ENCODE assay signal across 8 cellular contexts in the genomic region with DNA sequence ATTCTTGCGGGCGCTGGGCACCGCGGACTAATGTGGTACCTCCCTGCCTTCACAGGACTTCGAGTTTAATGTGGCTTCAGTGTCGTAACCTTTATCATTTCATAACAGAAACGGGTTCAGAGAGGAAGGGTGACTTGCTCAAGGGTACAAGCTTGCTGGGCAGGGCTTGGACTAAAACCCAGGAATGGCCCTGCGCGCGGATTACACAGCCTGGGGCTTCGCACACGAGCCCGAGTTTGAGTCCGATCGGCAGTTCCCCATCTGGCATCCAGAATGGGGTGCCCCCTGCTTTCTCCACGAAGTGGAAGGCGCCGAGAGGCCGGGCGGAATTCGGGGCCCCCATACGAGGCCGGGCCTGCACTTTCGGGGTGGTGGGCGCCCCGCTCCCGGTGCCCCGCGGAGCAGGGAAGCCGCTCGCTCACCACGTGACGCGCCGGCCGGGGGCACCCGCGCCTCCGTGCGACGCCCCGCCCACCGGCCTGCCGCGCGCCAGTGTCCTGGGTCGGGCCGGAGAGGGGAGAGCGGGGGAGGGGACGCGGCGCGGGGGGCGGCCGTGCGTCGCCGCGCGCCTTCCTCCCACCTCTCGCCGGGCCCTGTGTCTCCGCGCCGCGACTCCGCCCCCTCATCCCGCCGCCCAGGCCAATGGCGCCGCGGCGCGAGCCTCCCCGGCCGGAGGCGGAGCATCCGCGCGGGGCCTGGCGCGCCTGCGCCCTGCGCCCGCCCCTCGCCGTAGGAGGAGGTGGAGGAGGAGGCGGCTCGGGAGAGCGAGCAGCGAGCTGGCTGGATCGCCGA. TPM values are rescaled to one million over a fixed set of nuclear protein-coding genes. Genes with fewer than 3 reads are reported as not detected.
DNase-seq lines count a peak whose midpoint lies in the region; TF ChIP-seq lines count a peak whose summit lies in the region.

A gene with protein sequence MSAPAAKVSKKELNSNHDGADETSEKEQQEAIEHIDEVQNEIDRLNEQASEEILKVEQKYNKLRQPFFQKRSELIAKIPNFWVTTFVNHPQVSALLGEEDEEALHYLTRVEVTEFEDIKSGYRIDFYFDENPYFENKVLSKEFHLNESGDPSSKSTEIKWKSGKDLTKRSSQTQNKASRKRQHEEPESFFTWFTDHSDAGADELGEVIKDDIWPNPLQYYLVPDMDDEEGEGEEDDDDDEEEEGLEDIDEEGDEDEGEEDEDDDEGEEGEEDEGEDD (plus strand): TSS at position 722 of the 792 bp plus-strand sequence. CDS start 361 bp downstream, outside the sequence.

- H3K9me2 ChIP-seq in neural cell (ENCODE audit: insufficient read depth, low read length) = no peaks in the 10 kb centered on the region

- peaks cover 32 to 67% (median 57%) of the 10 kb centered on the region in 4 donors for H3K4me1 ChIP-seq in stomach

- no peaks in the 10 kb centered on the region for H3K27me3 ChIP-seq in H7 (ENCODE audit: control insufficient read depth, insufficient read depth, low read length)
- no peaks in the 10 kb centered on the region for H3K27me3 ChIP-seq in MG63
- H3K27me3 ChIP-seq in neural cell (ENCODE audit: insufficient read depth, low read depth, low read length) = no peaks in the 10 kb centered on the region
- no peaks in the 10 kb centered on the region for H3K27me3 ChIP-seq in stomach

- H2AFZ ChIP-seq in neural cell (ENCODE audit: low read depth, low read length) = peak within 1 kb of the TSS; percentile 56

- DNase-seq in Daoy (ENCODE audit: low read depth) (peak; percentile 99), H7 (peak; percentile 100), MG63 (peak; percentile 94), SIG-M5 (lab: John Stamatoyannopoulos, UW) (peak; percentile 28), activated gamma-delta T cell (lab: John Stamatoyannopoulos, UW) (peak; percentile 93), fibroblast of the conjunctiva (ENCODE audit: low read depth) (peak; percentile 86), stomach (peak; percentile 96)

- no peak for TF ChIP-seq CTCF in neural cell (IDR thresholded peaks at IDR 0.05; ENCODE audit: poor library complexity, severe bottlenecking)
- TF ChIP-seq CTCF in stomach (IDR thresholded peaks at IDR 0.05) = no peak

- no peaks in the 10 kb centered on the region for H3F3A ChIP-seq in neural cell (ENCODE audit: insufficient read depth, low read length, poor library complexity, severe bottlenecking)

- 1 to 3% (median 1%) methylated on average over 32 to 93 of the region's 93 CpGs for WGBS in stomach, 5 donors

- peaks cover 35% of the 10 kb centered on the region for H3K79me2 ChIP-seq in neural cell (replicated peaks; ENCODE audit: insufficient read depth, low read length)

- H3K27ac ChIP-seq in neural cell (ENCODE audit: low read length) = peak within 1 kb of the TSS; percentile 85
- peak within 1 kb of the TSS; percentile 88 to 99 (median 98) for H3K27ac ChIP-seq in stomach

- no peak for TF ChIP-seq POLR2A in stomach (IDR thresholded peaks at IDR 0.05)

- H3K9me3 ChIP-seq in MG63 (no peaks in the 10 kb centered on the region), neural cell (ENCODE audit: low read length) (no peaks in the 10 kb centered on the region), stomach (no peaks in the 10 kb centered on the region)

- peak within 1 kb of the TSS; percentile 91 for H3K9ac ChIP-seq in neural cell (ENCODE audit: low read length)

- peak within 1 kb of the TSS; percentile 60 for H3K4me2 ChIP-seq in neural cell (ENCODE audit: low read length)

- peaks cover 4% of the 10 kb centered on the region for H4K20me1 ChIP-seq in neural cell (ENCODE audit: insufficient read depth)

- H3K36me3 ChIP-seq in H7 (replicated peaks; ENCODE audit: control insufficient read depth, insufficient read depth, low read length) (peaks cover 23% of the 10 kb centered on the region), MG63 (peaks cover 34% of the 10 kb centered on the region), neural cell (ENCODE audit: insufficient read depth, low read length) (peaks cover 6% of the 10 kb centered on the region), stomach (peaks cover 20 to 29% (median 27%) of the 10 kb centered on the region in 4 donors)

- no peak for TF ChIP-seq RAD21 in neural cell (conservative IDR thresholded peaks at IDR 0.05)

- peak; percentile 51 for TF ChIP-seq EP300 in neural cell (conservative IDR thresholded peaks at IDR 0.05; ENCODE audit: poor library complexity, severe bottlenecking)
- no peak for TF ChIP-seq EP300 in stomach (IDR thresholded peaks at IDR 0.05)

- peak within 1 kb of the TSS; percentile 81 for H3K4me3 ChIP-seq in H7 (ENCODE audit: insufficient read depth, low read depth, low read length)
- H3K4me3 ChIP-seq in MG63 = peak within 1 kb of the TSS; percentile 89
- H3K4me3 ChIP-seq in neural cell (ENCODE audit: low read length) = peak within 1 kb of the TSS; percentile 81
- H3K4me3 ChIP-seq in stomach = peak within 1 kb of the TSS; percentile 86 to 99 (median 94)

- intact Hi-C loops in stomach (cut with DNase I; ENCODE audit: low total_unique reads) = no loop called here

TF ChIP-seq in neural cell, 6 proteins besides CTCF, POLR2A, EP300 and RAD21:
- TF ChIP-seq POLR2AphosphoS5 (IDR thresholded peaks at IDR 0.05) = peak; percentile 93
- no peak for TF ChIP-seq EZH2 (IDR thresholded peaks at IDR 0.05; ENCODE audit: borderline replicate concordance, insufficient read depth, low read length, poor library complexity, severe bottlenecking)
- TF ChIP-seq, protein P1, sequence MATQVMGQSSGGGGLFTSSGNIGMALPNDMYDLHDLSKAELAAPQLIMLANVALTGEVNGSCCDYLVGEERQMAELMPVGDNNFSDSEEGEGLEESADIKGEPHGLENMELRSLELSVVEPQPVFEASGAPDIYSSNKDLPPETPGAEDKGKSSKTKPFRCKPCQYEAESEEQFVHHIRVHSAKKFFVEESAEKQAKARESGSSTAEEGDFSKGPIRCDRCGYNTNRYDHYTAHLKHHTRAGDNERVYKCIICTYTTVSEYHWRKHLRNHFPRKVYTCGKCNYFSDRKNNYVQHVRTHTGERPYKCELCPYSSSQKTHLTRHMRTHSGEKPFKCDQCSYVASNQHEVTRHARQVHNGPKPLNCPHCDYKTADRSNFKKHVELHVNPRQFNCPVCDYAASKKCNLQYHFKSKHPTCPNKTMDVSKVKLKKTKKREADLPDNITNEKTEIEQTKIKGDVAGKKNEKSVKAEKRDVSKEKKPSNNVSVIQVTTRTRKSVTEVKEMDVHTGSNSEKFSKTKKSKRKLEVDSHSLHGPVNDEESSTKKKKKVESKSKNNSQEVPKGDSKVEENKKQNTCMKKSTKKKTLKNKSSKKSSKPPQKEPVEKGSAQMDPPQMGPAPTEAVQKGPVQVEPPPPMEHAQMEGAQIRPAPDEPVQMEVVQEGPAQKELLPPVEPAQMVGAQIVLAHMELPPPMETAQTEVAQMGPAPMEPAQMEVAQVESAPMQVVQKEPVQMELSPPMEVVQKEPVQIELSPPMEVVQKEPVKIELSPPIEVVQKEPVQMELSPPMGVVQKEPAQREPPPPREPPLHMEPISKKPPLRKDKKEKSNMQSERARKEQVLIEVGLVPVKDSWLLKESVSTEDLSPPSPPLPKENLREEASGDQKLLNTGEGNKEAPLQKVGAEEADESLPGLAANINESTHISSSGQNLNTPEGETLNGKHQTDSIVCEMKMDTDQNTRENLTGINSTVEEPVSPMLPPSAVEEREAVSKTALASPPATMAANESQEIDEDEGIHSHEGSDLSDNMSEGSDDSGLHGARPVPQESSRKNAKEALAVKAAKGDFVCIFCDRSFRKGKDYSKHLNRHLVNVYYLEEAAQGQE (IDR thresholded peaks at IDR 0.05; ENCODE audit: borderline replicate concordance) = no peak
- no peak for TF ChIP-seq TAF1 (IDR thresholded peaks at IDR 0.05; ENCODE audit: low read depth)
- peak; percentile 79 for TF ChIP-seq MXI1 (conservative IDR thresholded peaks at IDR 0.05; ENCODE audit: poor library complexity, severe bottlenecking)
- TF ChIP-seq SMC3 (conservative IDR thresholded peaks at IDR 0.05; ENCODE audit: poor library complexity) = no peak

RNA-seq across cellular contexts. Expression of the gene that starts here (rescaled TPM):
- 1,185 and 1,206 TPM in 2 replicates for total RNA-seq in Daoy (2014; rRNA removed; shearing (Covaris generic))
- total RNA-seq in H7 (2014; rRNA removed; shearing (Covaris generic)) = 798 and 1,235 TPM in 2 replicates
- 782 and 1,015 TPM in 2 replicates for total RNA-seq in MG63 (2014; rRNA removed; shearing (Covaris generic); ENCODE audit: low replicate concordance)
- polyA plus RNA-seq in neural cell (549 and 855 TPM in 2 replicates), stomach (100 to 1,000 TPM; 109 to 150 (median 111) TPM)
- polyA minus RNA-seq in neural cell = 541 and 626 TPM in 2 replicates
- 100 to 1,000 TPM in 3 of 5 donors, 10 to 100 TPM in 2; 49.0 to 489 (median 123) TPM for total RNA-seq in stomach

Comparison
In these comparisons a context has a peak if more than half of its experiments do, and no peak if none do; other contexts are left out.
1. Peak in every context shown above with its lines: DNase-seq, H3K4me3 ChIP-seq and H3K27ac ChIP-seq.
2. DNase-seq: peak in every context shown above with its lines; median percentile 100 in H7; 99 in Daoy; 96 in stomach; 94 in MG63; 93 in activated gamma-delta T cell; 86 in fibroblast of the conjunctiva; 28 in SIG-M5.